In genomic region chr5:150723845-150724244, GRCh38 we compare ENCODE assay signal across 23 cellular contexts.
"Had no signal": no experiment of that assay in that cellular context is flagged by ENCODE, and none has a peak within 500 bp of the region (broad histone marks: within the 10 kb centered on the region; RNA-seq: fewer than 3 reads in every experiment).

No MANE protein-coding gene starts in this region.

- H2AFZ ChIP-seq: hepatocyte, neural progenitor cell had no signal

- H3K79me2 ChIP-seq: hepatocyte had no signal

- H3K4me1 ChIP-seq: left lung, neural progenitor cell, tibial artery had no signal

- H3K9me3 Mint-ChIP-seq: activated CD4-positive, alpha-beta T cell treated with anti-CD3 and anti-CD28 coated beads, Interleukin-2, amount 10 ng/mL, durations not matched to agents 24 days and 14 days; activated CD8-positive, alpha-beta T cell treated with anti-CD3 and anti-CD28 coated beads for 36 hours; activated naive CD4-positive, alpha-beta T cell treated with anti-CD3 and anti-CD28 coated beads, Interleukin-2, amount 50 U/mL, for 72 hours; brain; immature natural killer cell; naive thymus-derived CD4-positive, alpha-beta T cell; neural progenitor cell; stimulated activated effector memory CD8-positive, alpha-beta T cell treated with anti-CD3 and anti-CD28 coated beads, Interleukin-12 subunit alpha, Interleukin-12 subunit beta, amount 100 ng/mL, for 72 hours; stimulated activated naive CD8-positive, alpha-beta T cell treated with anti-CD3 and anti-CD28 coated beads, Interleukin-15, amount 100 ng/mL, for 72 hours had no signal

- DNase-seq: activated CD8-positive, alpha-beta memory T cell treated with anti-CD3 and anti-CD28 coated beads, Interleukin-2, amount 10 ng/mL, durations not matched to agents 7 days and 5 days; activated CD8-positive, alpha-beta T cell treated with anti-CD3 and anti-CD28 coated beads for 36 hours; activated T-cell treated with anti-CD3 and anti-CD28 coated beads for 4 hours; aorta; central memory CD4-positive, alpha-beta T cell; cortex of kidney; glutamatergic neuron; immature natural killer cell; kidney glomerular epithelial cell; left lung; naive thymus-derived CD4-positive, alpha-beta T cell; small intestine; stimulated activated CD4-positive, alpha-beta T cell treated with anti-CD3 and anti-CD28 coated beads, Interleukin-2, amount 100 ng/mL, for 24 hours; stimulated activated naive CD8-positive, alpha-beta T cell treated with anti-CD3 and anti-CD28 coated beads, Interleukin-15, amount 100 ng/mL, for 72 hours; T-helper 17 cell; tibial artery had no signal

- H3K4me1 Mint-ChIP-seq: activated CD4-positive, alpha-beta T cell treated with anti-CD3 and anti-CD28 coated beads, Interleukin-2, amount 10 ng/mL, durations not matched to agents 24 days and 14 days; activated CD8-positive, alpha-beta memory T cell treated with anti-CD3 and anti-CD28 coated beads, Interleukin-2, amount 10 ng/mL, durations not matched to agents 7 days and 5 days; brain; immature natural killer cell; neural progenitor cell; stimulated activated effector memory CD8-positive, alpha-beta T cell treated with anti-CD3 and anti-CD28 coated beads, Interleukin-12 subunit alpha, Interleukin-12 subunit beta, amount 100 ng/mL, for 72 hours; stimulated activated naive CD8-positive, alpha-beta T cell treated with anti-CD3 and anti-CD28 coated beads, Interleukin-15, amount 100 ng/mL, for 72 hours had no signal

- H3K27me3 ChIP-seq: hepatocyte, left lung, neural progenitor cell, tibial artery had no signal

- H3K4me3 Mint-ChIP-seq: activated CD4-positive, alpha-beta T cell treated with anti-CD3 and anti-CD28 coated beads, Interleukin-2, amount 10 ng/mL, durations not matched to agents 24 days and 14 days; activated CD8-positive, alpha-beta memory T cell treated with anti-CD3 and anti-CD28 coated beads, Interleukin-2, amount 10 ng/mL, durations not matched to agents 7 days and 5 days; activated CD8-positive, alpha-beta T cell treated with anti-CD3 and anti-CD28 coated beads for 36 hours; brain; immature natural killer cell; naive thymus-derived CD4-positive, alpha-beta T cell; neural progenitor cell; stimulated activated effector memory CD8-positive, alpha-beta T cell treated with anti-CD3 and anti-CD28 coated beads, Interleukin-12 subunit alpha, Interleukin-12 subunit beta, amount 100 ng/mL, for 72 hours; stimulated activated naive CD8-positive, alpha-beta T cell treated with anti-CD3 and anti-CD28 coated beads, Interleukin-15, amount 100 ng/mL, for 72 hours; T-helper 17 cell had no signal

- H3K27ac ChIP-seq: hepatocyte, left lung, neural progenitor cell, tibial artery had no signal

- H3K4me3 ChIP-seq: hepatocyte, left lung, lung, neural progenitor cell, tibial artery had no signal

- H3K27ac Mint-ChIP-seq: activated CD4-positive, alpha-beta T cell treated with anti-CD3 and anti-CD28 coated beads, Interleukin-2, amount 10 ng/mL, durations not matched to agents 24 days and 14 days; activated CD8-positive, alpha-beta memory T cell treated with anti-CD3 and anti-CD28 coated beads, Interleukin-2, amount 10 ng/mL, durations not matched to agents 7 days and 5 days; activated CD8-positive, alpha-beta T cell treated with anti-CD3 and anti-CD28 coated beads for 36 hours; activated naive CD4-positive, alpha-beta T cell treated with anti-CD3 and anti-CD28 coated beads, Interleukin-2, amount 50 U/mL, for 72 hours; brain; immature natural killer cell; naive thymus-derived CD4-positive, alpha-beta T cell; neural progenitor cell; stimulated activated effector memory CD8-positive, alpha-beta T cell treated with anti-CD3 and anti-CD28 coated beads, Interleukin-12 subunit alpha, Interleukin-12 subunit beta, amount 100 ng/mL, for 72 hours; stimulated activated naive CD8-positive, alpha-beta T cell treated with anti-CD3 and anti-CD28 coated beads, Interleukin-15, amount 100 ng/mL, for 72 hours had no signal

- H3K27me3 Mint-ChIP-seq: activated CD4-positive, alpha-beta T cell treated with anti-CD3 and anti-CD28 coated beads, Interleukin-2, amount 10 ng/mL, durations not matched to agents 24 days and 14 days; activated CD8-positive, alpha-beta memory T cell treated with anti-CD3 and anti-CD28 coated beads, Interleukin-2, amount 10 ng/mL, durations not matched to agents 7 days and 5 days; activated CD8-positive, alpha-beta T cell treated with anti-CD3 and anti-CD28 coated beads for 36 hours; brain; naive thymus-derived CD4-positive, alpha-beta T cell; stimulated activated naive CD8-positive, alpha-beta T cell treated with anti-CD3 and anti-CD28 coated beads, Interleukin-15, amount 100 ng/mL, for 72 hours; T-helper 17 cell had no signal
